Comparison of ENCODE assay signal across 1 cellular context in genomic region chr19:19404879-19405860, GRCh38.
TF ChIP-seq lines count a peak whose summit lies in the region.

TSS of gene GATAD2A (plus strand) at chr19:19405675. CDS start at chr19:19465346, 59,671 bp downstream.

TF ChIP-seq in HepG2, 621 proteins besides CTCF, POLR2A, EP300 and RAD21 (continued from another document and continues in another):
- TF ChIP-seq ELK4 (CRISPR knock-in tag; IDR thresholded peaks at IDR 0.05; ENCODE audit: borderline replicate concordance) (peak; percentile 96; the same call in 1 of the 2 replicates), LBX2 (CRISPR knock-in tag; IDR thresholded peaks at IDR 0.05; ENCODE audit: borderline replicate concordance) (peak; percentile 88; the same call in 1 of the 2 replicates), REST (IDR thresholded peaks at IDR 0.05; ENCODE audit: borderline replicate concordance in 1 of 2, low read depth in 1 of 2, low read length in 2 of 2) (peak in 1 of 2 experiments; percentile 6; a peak in 1 of 4 replicates), PRDM10 (CRISPR knock-in tag; IDR thresholded peaks at IDR 0.05; ENCODE audit: low read depth) (peak; percentile 25; the same call in 1 of the 2 replicates), ZIK1 (CRISPR knock-in tag; IDR thresholded peaks at IDR 0.05; ENCODE audit: borderline replicate concordance, low read depth) (peak; percentile 91), FOXA1 (IDR thresholded peaks at IDR 0.05) (no peak), FOXA1 (CRISPR knock-in tag; IDR thresholded peaks at IDR 0.05) (no peak), CC2D1A (CRISPR knock-in tag; IDR thresholded peaks at IDR 0.05) (no peak), THRA (CRISPR knock-in tag; IDR thresholded peaks at IDR 0.05; ENCODE audit: borderline replicate concordance) (peak; percentile 57; the same call in 1 of the 2 replicates), HNF1A (IDR thresholded peaks at IDR 0.05; ENCODE audit: low read depth) (no peak), HNF1A (CRISPR knock-in tag; IDR thresholded peaks at IDR 0.05; ENCODE audit: borderline replicate concordance) (peak; percentile 73), ZNF691 (CRISPR knock-in tag; IDR thresholded peaks at IDR 0.05; ENCODE audit: borderline replicate concordance, low read depth) (peak; percentile 69; the same call in 1 of the 2 replicates), ZNF335 (CRISPR knock-in tag; IDR thresholded peaks at IDR 0.05) (0 out of 2 replicates have a peak, but pooled peaks have one; percentile 46), ZBTB40 (IDR thresholded peaks at IDR 0.05) (no peak), ZBTB40 (CRISPR knock-in tag; IDR thresholded peaks at IDR 0.05) (peak; percentile 83; the same call in 1 of the 2 replicates), ZNF160 (CRISPR knock-in tag; IDR thresholded peaks at IDR 0.05) (peak; percentile 90), NCOA1 (CRISPR knock-in tag; IDR thresholded peaks at IDR 0.05) (no peak), ZNF83 (CRISPR knock-in tag; IDR thresholded peaks at IDR 0.05; ENCODE audit: borderline replicate concordance) (peak; percentile 70; the same call in 1 of the 2 replicates), KLF13 (CRISPR knock-in tag; IDR thresholded peaks at IDR 0.05) (peak; percentile 95), KAT7 (CRISPR knock-in tag; IDR thresholded peaks at IDR 0.05; ENCODE audit: borderline replicate concordance) (peak; percentile 81; the same call in 1 of the 2 replicates), ARID2 (CRISPR knock-in tag; IDR thresholded peaks at IDR 0.05; ENCODE audit: borderline replicate concordance) (peak; percentile 99), ZNF674 (CRISPR knock-in tag; IDR thresholded peaks at IDR 0.05; ENCODE audit: low read depth) (peak; percentile 66; the same call in 1 of the 2 replicates)
